Comparison of ENCODE assay signal across 13 cellular contexts in genomic region chr22:31122196-31122531, GRCh38. TPM values are rescaled to one million over a fixed set of nuclear protein-coding genes. Genes with fewer than 3 reads are reported as not detected.
A peak's percentile ranks its signal among the peaks of the same experiment; 100 is the strongest.
DNase-seq lines count a peak whose midpoint lies in the region; ATAC-seq and TF ChIP-seq lines count a peak whose summit lies in the region.
"Had no signal": no experiment of that assay in that cellular context is flagged by ENCODE, and none has a peak within 500 bp of the region (broad histone marks: within the 10 kb centered on the region; RNA-seq: fewer than 3 reads in every experiment).

No MANE protein-coding gene starts in this region.

- H3K4ac ChIP-seq in trophoblast cell (ENCODE audit: low read depth, low read length) = no peak overlapping the region

- H3K18ac ChIP-seq in trophoblast cell (ENCODE audit: low read length) = no peak overlapping the region

- no peak for TF ChIP-seq EP300 in gastroesophageal sphincter (IDR thresholded peaks at IDR 0.05)
- TF ChIP-seq EP300 in transverse colon (IDR thresholded peaks at IDR 0.05; ENCODE audit: low read depth) = no peak

- H2BK5ac ChIP-seq in trophoblast cell (ENCODE audit: low read depth, low read length, poor library complexity) = no peak overlapping the region

- TF ChIP-seq POLR2A in gastroesophageal sphincter (IDR thresholded peaks at IDR 0.05) (no peak), transverse colon (IDR thresholded peaks at IDR 0.05) (no peak)

- 40% methylated on average over 1 of the region's 2 CpGs; no CpG with 5 or more reads in 1 of the 2 donors for WGBS in gastroesophageal sphincter (ENCODE audit: low coverage in 1 of 2), 2 donors
- 50 to 100% methylated on average over 1 to 2 of the region's 2 CpGs for WGBS in transverse colon (ENCODE audit: low coverage in 1 of 2), 2 donors
- no CpG with 5 or more reads among the region's 2 CpGs for WGBS in trophoblast cell (ENCODE audit: extremely low coverage, insufficient coverage, insufficient read length)

- TF ChIP-seq CTCF in gastroesophageal sphincter (IDR thresholded peaks at IDR 0.05) (no peak), nephron (IDR thresholded peaks at IDR 0.05; ENCODE audit: unreplicated experiment in 3 of 3) (no peak), transverse colon (IDR thresholded peaks at IDR 0.05) (no peak), GM20000 (IDR thresholded peaks at IDR 0.05; ENCODE audit: extremely low read depth, missing control alignments) (no peak)

- no peaks in the 10 kb centered on the region for H3K9me3 ChIP-seq in gastroesophageal sphincter
- H3K9me3 ChIP-seq in transverse colon = no peaks in the 10 kb centered on the region
- H3K9me3 ChIP-seq in trophoblast cell (ENCODE audit: insufficient read depth, low read depth, low read length) = peaks cover 4% of the 10 kb centered on the region

- H3K4me2 ChIP-seq in trophoblast cell (ENCODE audit: low read length) = no peak overlapping the region

- H2BK120ac ChIP-seq in trophoblast cell (ENCODE audit: insufficient read depth, low read length, poor library complexity) = no peak overlapping the region

- no peak overlapping the region for H4K91ac ChIP-seq in trophoblast cell (ENCODE audit: low read depth, low read length)

- H4K12ac ChIP-seq in trophoblast cell (ENCODE audit: low read depth, low read length) = no peak overlapping the region

- H3K4me3 Mint-ChIP-seq in nephron = peak overlapping the region; percentile 56 to 65 (median 59)
- H3K4me3 Mint-ChIP-seq: activated T-cell treated with anti-CD3 and anti-CD28 coated beads, Interleukin-2, amount 50 U/mL, for 24 hours had no signal

- H3K27ac ChIP-seq in gastroesophageal sphincter (peak overlapping the region in 3 of 4 donors; percentile 51 to 67 (median 54)), transverse colon (peak overlapping the region; percentile 81 to 83 (median 82)), trophoblast cell (ENCODE audit: low read depth, low read length) (no peak overlapping the region)

- no peaks in the 10 kb centered on the region for H3K9me3 Mint-ChIP-seq in nephron
- H3K9me3 Mint-ChIP-seq: activated T-cell treated with anti-CD3 and anti-CD28 coated beads, Interleukin-2, amount 50 U/mL, for 24 hours; dendritic cell treated with granulocyte-macrophage colony-stimulating factor and Interleukin-4, amounts not matched to agents 40 ng/mL and 50 ng/mL, for 4 days had no signal

- H3K4me1 ChIP-seq in gastroesophageal sphincter = peaks cover 0 to 20% (median 13%) of the 10 kb centered on the region in 3 donors
- peaks cover 11 to 25% (median 16%) of the 10 kb centered on the region in 4 donors for H3K4me1 ChIP-seq in transverse colon
- peaks cover 0 to 5% of the 10 kb centered on the region in 2 experiments for H3K4me1 ChIP-seq in trophoblast cell (ENCODE audit: control insufficient read depth in 1 of 2, insufficient read depth in 2 of 2, low read length in 2 of 2)

- H3K4me1 Mint-ChIP-seq in nephron = peaks cover 22% of the 10 kb centered on the region

- no peak overlapping the region for H3K14ac ChIP-seq in trophoblast cell (ENCODE audit: low read length)

- no peak overlapping the region for H3K9ac ChIP-seq in trophoblast cell (ENCODE audit: low read length)

- H3K36me3 ChIP-seq in gastroesophageal sphincter = no peaks in the 10 kb centered on the region
- H3K36me3 ChIP-seq in transverse colon = no peaks in the 10 kb centered on the region
- no peaks in the 10 kb centered on the region for H3K36me3 ChIP-seq in trophoblast cell (ENCODE audit: control insufficient read depth in 1 of 2, insufficient read depth in 2 of 2, low read length in 2 of 2)

- no peak for DNase-seq in Right ventricle myocardium inferior (ENCODE audit: missing footprints)
- DNase-seq in cardiac septum (ENCODE audit: low spot score) = no peak
- DNase-seq in transverse colon = no peak
- no peak for DNase-seq in trophoblast cell
- no peak for DNase-seq in NCI-H748 (lab: John Stamatoyannopoulos, UW; ENCODE audit: unreplicated experiment)
- no peak for DNase-seq in GM20000 (ENCODE audit: low spot score)
- DNase-seq: activated CD4-positive, CD25-positive, alpha-beta regulatory T cell treated with anti-CD3 and anti-CD28 coated beads, Interleukin-2, amount 50 U/mL, for 72 hours; activated T-cell treated with anti-CD3 and anti-CD28 coated beads, Interleukin-2, amount 50 U/mL, for 24 hours; MV-4-11 had no signal

- peak overlapping the region in 1 of 2 donors; percentile 48 for H3K4me3 ChIP-seq in gastroesophageal sphincter
- peak overlapping the region in 2 of 4 donors; percentile 43 to 53 for H3K4me3 ChIP-seq in transverse colon
- H3K4me3 ChIP-seq in trophoblast cell (ENCODE audit: low read depth, low read length) = no peak overlapping the region

- intact Hi-C loops in Right ventricle myocardium inferior (cut with DNase I) = no loop called here
- intact Hi-C loops in cardiac septum (cut with DNase I) = no loop called here
- intact Hi-C loops in transverse colon (cut with DNase I; ENCODE audit: low total_unique reads) = no loop called here

- H3K27ac Mint-ChIP-seq in nephron = peak overlapping the region in 1 of 3 experiments; percentile 58
- H3K27ac Mint-ChIP-seq: activated T-cell treated with anti-CD3 and anti-CD28 coated beads, Interleukin-2, amount 50 U/mL, for 24 hours; dendritic cell treated with granulocyte-macrophage colony-stimulating factor and Interleukin-4, amounts not matched to agents 40 ng/mL and 50 ng/mL, for 4 days had no signal

- in situ Hi-C loops in transverse colon (cut with MboI; ENCODE audit: low pct_ligation_motif_present in 1 of 4, low pct_unique_long_range_greater_than_20kb in 1 of 4, low sequenced_read_pairs in 3 of 4) = no loop called here

- peak; percentile 38 for ATAC-seq in Right ventricle myocardium inferior
- ATAC-seq in gastroesophageal sphincter = peak; percentile 4

- no peaks in the 10 kb centered on the region for H3K36me3 Mint-ChIP-seq in nephron (ENCODE audit: low read depth)

- H3K27me3 ChIP-seq in gastroesophageal sphincter (no peaks in the 10 kb centered on the region), transverse colon (no peaks in the 10 kb centered on the region), trophoblast cell (ENCODE audit: insufficient read depth, low read length) (no peaks in the 10 kb centered on the region)

- H4K8ac ChIP-seq in trophoblast cell (ENCODE audit: low read depth, low read length) = no peak overlapping the region

- H3K79me1 ChIP-seq in trophoblast cell (ENCODE audit: low read length) = peaks cover 3% of the 10 kb centered on the region

- H2BK12ac ChIP-seq in trophoblast cell (ENCODE audit: low read length) = no peak overlapping the region

- no peak overlapping the region for H2AFZ ChIP-seq in trophoblast cell (ENCODE audit: insufficient read depth, low read length, poor library complexity)

- H3K27me3 Mint-ChIP-seq in nephron (ENCODE audit: low read depth) = peaks cover 11% of the 10 kb centered on the region
- H3K27me3 Mint-ChIP-seq: activated T-cell treated with anti-CD3 and anti-CD28 coated beads, Interleukin-2, amount 50 U/mL, for 24 hours had no signal

- no peak overlapping the region for H2AK5ac ChIP-seq in trophoblast cell (ENCODE audit: low read length)

- H3K23ac ChIP-seq in trophoblast cell (ENCODE audit: low read length) = no peak overlapping the region

- no peaks in the 10 kb centered on the region for H3K79me2 ChIP-seq in trophoblast cell (ENCODE audit: control insufficient read depth, insufficient read depth, low read length, poor library complexity)

RNA-seq across cellular contexts. Expression of gene INPP5J, which starts 0.6 kb away (rescaled TPM):
- total RNA-seq in Right ventricle myocardium inferior = 16.6 TPM
- 13.8 TPM for total RNA-seq in cardiac septum
- 1 to 10 TPM in 3 of 4 donors, under 1 TPM in 1; 0.54 to 5.3 (median 2.1) TPM for total RNA-seq in gastroesophageal sphincter
- 10 to 100 TPM; 22.4 to 51.2 (median 30.8) TPM for total RNA-seq in transverse colon
- 2.3 and 2.4 TPM in 2 replicates for polyA plus RNA-seq in trophoblast cell (2013)

RNA-seq across cellular contexts. Expression of gene SELENOM, which starts 14.8 kb away (rescaled TPM):
- total RNA-seq in Right ventricle myocardium inferior (48.2 TPM), cardiac septum (77.7 TPM), gastroesophageal sphincter (1,000 to 10,000 TPM in 3 of 4 donors, 100 to 1,000 TPM in 1; 941 to 2,300 (median 1,432) TPM), transverse colon (100 to 1,000 TPM; 247 to 334 (median 315) TPM)
- 70.7 and 77.0 TPM in 2 replicates for polyA plus RNA-seq in trophoblast cell (2013)

RNA-seq across cellular contexts. Expression of gene PLA2G3, which starts 18.1 kb away (rescaled TPM):
- total RNA-seq in Right ventricle myocardium inferior (not detected), cardiac septum (not detected), gastroesophageal sphincter (under 1 TPM in 3 of 4 donors, not detected in 1; 0.12 to 0.47 (median 0.22) TPM), transverse colon (not detected)
- 0.22 and 0.25 TPM in 2 replicates for polyA plus RNA-seq in trophoblast cell (2013)
- polyA plus RNA-seq: smooth muscle cell had no signal

RNA-seq across cellular contexts. Expression of gene RNF185, which starts 37.8 kb away (rescaled TPM):
- total RNA-seq in Right ventricle myocardium inferior = 20.1 TPM
- total RNA-seq in cardiac septum = 21.3 TPM
- 10 to 100 TPM; 47.9 to 66.9 (median 62.5) TPM for total RNA-seq in gastroesophageal sphincter
- total RNA-seq in transverse colon = 10 to 100 TPM; 18.5 to 52.4 (median 32.3) TPM
- polyA plus RNA-seq in trophoblast cell (2013) = 31.7 and 33.1 TPM in 2 replicates

RNA-seq across cellular contexts. Expression of gene SMTN, which starts 41.0 kb away (rescaled TPM):
- total RNA-seq in Right ventricle myocardium inferior = 250 TPM
- 128 TPM for total RNA-seq in cardiac septum
- 1,000 to 10,000 TPM in 2 of 4 donors, 100 to 1,000 TPM in 2; 900 to 1,687 (median 1,274) TPM for total RNA-seq in gastroesophageal sphincter
- 100 to 1,000 TPM; 171 to 341 (median 219) TPM for total RNA-seq in transverse colon
- polyA plus RNA-seq in trophoblast cell (2013) = 76.6 and 79.2 TPM in 2 replicates
